In the genomic region with DNA sequence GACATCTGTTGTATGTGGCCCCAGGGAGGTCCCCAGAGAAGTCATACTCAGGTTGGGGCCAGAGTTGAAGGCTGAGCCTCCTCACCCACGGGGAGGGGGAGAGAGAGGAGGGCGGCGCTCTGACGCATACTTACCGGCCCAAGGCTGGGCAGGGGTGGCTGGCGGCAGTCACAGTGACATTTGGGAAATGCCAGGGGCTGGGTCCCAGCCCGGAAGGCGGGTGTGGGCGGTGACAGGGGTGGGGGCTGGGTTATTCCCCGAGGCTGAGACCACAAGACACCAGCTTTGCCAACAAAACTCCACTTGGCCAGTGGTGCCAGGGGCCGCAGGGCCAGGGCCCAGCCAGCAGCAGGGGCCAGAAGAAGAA, we compare ENCODE assay signal across 10 cellular contexts. TPM values are rescaled to one million over a fixed set of nuclear protein-coding genes. Genes with fewer than 3 reads are reported as not detected.
DNase-seq lines count a peak whose midpoint lies in the region; ATAC-seq and TF ChIP-seq lines count a peak whose summit lies in the region.
"Had no signal": no experiment of that assay in that cellular context is flagged by ENCODE, and none has a peak within 500 bp of the region (broad histone marks: within the 10 kb centered on the region; RNA-seq: fewer than 3 reads in every experiment).

No MANE protein-coding gene starts in this region.

- DNase-seq in UCSD-AML1 (lab: John Stamatoyannopoulos, UW; ENCODE audit: unreplicated experiment): peak; percentile 44
- peak in 1 of 2 donors; percentile 18 for DNase-seq in central memory CD8-positive, alpha-beta T cell (ENCODE audit: low spot score in 2 of 2)
- DNase-seq in ovary: peak in 3 of 5 donors; percentile 2 to 17 (median 8)
- DNase-seq in vagina (ENCODE audit: extremely low spot score in 2 of 2): no peak
- DNase-seq in smooth muscle cell (lab: John Stamatoyannopoulos, UW; ENCODE audit: unreplicated experiment): no peak
- DNase-seq in NCI-H2196 treated with DMSO at 0.1 percent for 48 hours (lab: John Stamatoyannopoulos, UW; ENCODE audit: unreplicated experiment): no peak
- DNase-seq: NCI-H1417 treated with DMSO at 0.1 percent for 48 hours had no signal

- WGBS in ovary, 3 donors: 49 to 58% (median 58%) methylated on average over 4 to 11 of the region's 11 CpGs
- WGBS in smooth muscle cell (ENCODE audit: low lambda C conversion rate): 74% methylated on average over 10 of the region's 11 CpGs

- no peak for TF ChIP-seq EP300 in ovary (IDR thresholded peaks at IDR 0.05)

- H3K9me3 ChIP-seq in BLaER1 (no peaks in the 10 kb centered on the region), ovary (no peaks in the 10 kb centered on the region), vagina (no peaks in the 10 kb centered on the region), smooth muscle cell (replicated peaks; ENCODE audit: low read depth) (no peaks in the 10 kb centered on the region)
- H3K9me3 ChIP-seq: psoas muscle had no signal

- no peaks in the 10 kb centered on the region for H3K27me3 Mint-ChIP-seq in central memory CD8-positive, alpha-beta T cell

- H3K36me3 Mint-ChIP-seq in central memory CD8-positive, alpha-beta T cell (ENCODE audit: insufficient read depth): peaks cover 9% of the 10 kb centered on the region

- ATAC-seq in central memory CD8-positive, alpha-beta T cell (replicated peaks; ENCODE audit: extremely low read depth, poor library complexity, severe bottlenecking): no peak
- ATAC-seq in HG02571 (IDR thresholded peaks at IDR 0.05; ENCODE audit: unreplicated experiment): no peak
- ATAC-seq: psoas muscle had no signal

- no peak for TF ChIP-seq POLR2A in ovary (IDR thresholded peaks at IDR 0.05)
- TF ChIP-seq POLR2A in vagina (IDR thresholded peaks at IDR 0.05): no peak

- H3K4me3 Mint-ChIP-seq in central memory CD8-positive, alpha-beta T cell: peak overlapping the region; percentile 25

- no peak for TF ChIP-seq CTCF in ovary (IDR thresholded peaks at IDR 0.05)
- no peak for TF ChIP-seq CTCF in vagina (IDR thresholded peaks at IDR 0.05)
- no peak for TF ChIP-seq CTCF in smooth muscle cell (IDR thresholded peaks at IDR 0.05; ENCODE audit: borderline replicate concordance, insufficient read depth, poor library complexity, severe bottlenecking)

- no peaks in the 10 kb centered on the region for H3K36me3 ChIP-seq in BLaER1
- H3K36me3 ChIP-seq in ovary: no peaks in the 10 kb centered on the region
- no peaks in the 10 kb centered on the region for H3K36me3 ChIP-seq in vagina
- H3K36me3 ChIP-seq in smooth muscle cell (ENCODE audit: low read depth): no peaks in the 10 kb centered on the region

- peaks cover 82% of the 10 kb centered on the region for H3K4me1 ChIP-seq in BLaER1
- H3K4me1 ChIP-seq in ovary (ENCODE audit: insufficient read depth): no peaks in the 10 kb centered on the region
- peaks cover 6% of the 10 kb centered on the region for H3K4me1 ChIP-seq in vagina
- H3K4me1 ChIP-seq in smooth muscle cell (ENCODE audit: low read depth): no peaks in the 10 kb centered on the region
- H3K4me1 ChIP-seq: psoas muscle had no signal

- H3F3A ChIP-seq in smooth muscle cell (ENCODE audit: low read depth): no peaks in the 10 kb centered on the region

- intact Hi-C loops in ovary (cut with DNase I): no loop called here
- intact Hi-C loops in vagina (cut with DNase I): no loop called here

- H3K4me1 Mint-ChIP-seq in central memory CD8-positive, alpha-beta T cell: peaks cover 72% of the 10 kb centered on the region

- H2AFZ ChIP-seq in smooth muscle cell (ENCODE audit: low read depth): no peak overlapping the region

- H3K4me2 ChIP-seq in BLaER1: peak overlapping the region; percentile 94
- no peak overlapping the region for H3K4me2 ChIP-seq in smooth muscle cell

- no peaks in the 10 kb centered on the region for H4K20me1 ChIP-seq in BLaER1
- no peaks in the 10 kb centered on the region for H4K20me1 ChIP-seq in smooth muscle cell (ENCODE audit: low read depth)

- peak overlapping the region; percentile 74 for H3K27ac Mint-ChIP-seq in central memory CD8-positive, alpha-beta T cell (ENCODE audit: low read depth)

- H3K4me3 ChIP-seq in BLaER1 (no peak overlapping the region), ovary (no peak overlapping the region), vagina (no peak overlapping the region), smooth muscle cell (no peak overlapping the region)
- H3K4me3 ChIP-seq: psoas muscle had no signal

- H3K27me3 ChIP-seq in BLaER1 (peaks cover 18% of the 10 kb centered on the region), ovary (no peaks in the 10 kb centered on the region), vagina (peaks cover 4% of the 10 kb centered on the region), smooth muscle cell (ENCODE audit: low read depth) (peaks cover 58% of the 10 kb centered on the region)

- H3K79me2 ChIP-seq in smooth muscle cell (ENCODE audit: low read depth): no peaks in the 10 kb centered on the region

- no peaks in the 10 kb centered on the region for H3K9me3 Mint-ChIP-seq in central memory CD8-positive, alpha-beta T cell

- H3K27ac ChIP-seq in BLaER1 (peak overlapping the region; percentile 72), ovary (no peak overlapping the region), vagina (no peak overlapping the region), smooth muscle cell (ENCODE audit: low read depth) (no peak overlapping the region)
- H3K27ac ChIP-seq: psoas muscle had no signal

- H3K9ac ChIP-seq in BLaER1 (0 out of 2 replicates have a peak overlapping the region, but pooled peaks have one; percentile 10), smooth muscle cell (ENCODE audit: low read depth) (no peak overlapping the region)

RNA-seq across cellular contexts. Expression of gene RASGEF1A, which starts 41.1 kb away (rescaled TPM):
- total RNA-seq in ovary (1 to 10 TPM in 4 of 7 donors, under 1 TPM in 3; 0.60 to 5.2 (median 1.3) TPM), vagina (14.5 TPM), smooth muscle cell (5.9 and 8.9 TPM in 2 replicates)
- polyA plus RNA-seq in ovary (1 to 10 TPM in 1 of 2 donors, under 1 TPM in 1; 0.92 to 2.3 TPM), smooth muscle cell (7.7 and 7.9 TPM in 2 replicates)

Comparison
In these comparisons a context has a peak if more than half of its experiments do, and no peak if none do; other contexts are left out.
1. DNase-seq: peak in UCSD-AML1 (single experiment) and ovary (3 of 5); none in vagina (0 of 2), smooth muscle cell (single experiment) and NCI-H2196 treated with DMSO at 0.1 percent for 48 hours (single experiment).